ENCODE assay signal across 22 cellular contexts in the genomic region with DNA sequence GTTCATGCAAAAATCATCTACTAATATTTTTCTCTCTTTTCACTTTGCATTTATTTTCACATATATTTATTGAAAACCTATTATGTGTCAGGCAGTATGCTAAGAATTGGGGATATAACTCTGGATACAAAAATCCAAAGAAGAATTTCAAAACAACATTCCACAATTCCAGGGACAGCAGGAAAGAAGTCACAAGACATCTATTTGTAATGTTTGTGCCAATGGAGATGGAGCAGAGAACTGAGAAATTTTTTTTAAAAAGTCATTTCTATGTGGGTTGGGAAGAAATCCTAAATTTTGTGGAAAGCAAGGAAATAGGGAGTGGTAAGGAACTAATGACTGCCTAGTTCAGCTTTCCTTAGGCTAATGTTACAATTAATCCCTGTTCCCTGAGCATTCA.
A peak's percentile ranks its signal among the peaks of the same experiment; 100 is the strongest.
DNase-seq lines count a peak whose midpoint lies in the region; ATAC-seq and TF ChIP-seq lines count a peak whose summit lies in the region.
"Had no signal": no experiment of that assay in that cellular context is flagged by ENCODE, and none has a peak within 500 bp of the region (broad histone marks: within the 10 kb centered on the region; RNA-seq: fewer than 3 reads in every experiment).

No MANE protein-coding gene starts in this region.

- H3K27ac Mint-ChIP-seq in nephron progenitor cell, result peak overlapping the region; percentile 74
- no peak overlapping the region for H3K27ac Mint-ChIP-seq in activated naive CD4-positive, alpha-beta T cell treated with anti-CD3 and anti-CD28 coated beads, Interleukin-2, amount 50 U/mL, for 72 hours
- H3K27ac Mint-ChIP-seq: CD4-positive, alpha-beta T cell; HFFc6 had no signal

- H3K27me3 Mint-ChIP-seq in nephron progenitor cell (ENCODE audit: low read depth, poor library complexity), result peaks cover 4% of the 10 kb centered on the region
- H3K27me3 Mint-ChIP-seq: CD4-positive, alpha-beta T cell; IgD-negative memory B cell had no signal

- no peak for TF ChIP-seq CTCF in nephron progenitor cell (IDR thresholded peaks at IDR 0.05)

- no peaks in the 10 kb centered on the region for H3K36me3 Mint-ChIP-seq in nephron progenitor cell (ENCODE audit: low read depth)
- no peaks in the 10 kb centered on the region for H3K36me3 Mint-ChIP-seq in activated naive CD4-positive, alpha-beta T cell treated with anti-CD3 and anti-CD28 coated beads, Interleukin-2, amount 50 U/mL, for 72 hours
- H3K36me3 Mint-ChIP-seq: IgD-negative memory B cell had no signal

- H3K4me1 Mint-ChIP-seq in nephron progenitor cell, result peaks cover 3% of the 10 kb centered on the region

- H3K9me3 Mint-ChIP-seq in nephron progenitor cell, result no peaks in the 10 kb centered on the region
- H3K9me3 Mint-ChIP-seq in activated naive CD4-positive, alpha-beta T cell treated with anti-CD3 and anti-CD28 coated beads, Interleukin-2, amount 50 U/mL, for 72 hours, result peaks cover 0 to 4% of the 10 kb centered on the region in 2 donors
- H3K9me3 Mint-ChIP-seq: CD4-positive, alpha-beta T cell; HFFc6 had no signal

- no peak for ATAC-seq in stimulated activated naive CD8-positive, alpha-beta T cell treated with anti-CD3 and anti-CD28 coated beads, Interleukin-15, Interleukin-2, amounts not matched to agents 100 U/mL and 50 U/mL, for 24 hours
- no peak for ATAC-seq in activated naive CD4-positive, alpha-beta T cell treated with anti-CD3 and anti-CD28 coated beads, Interleukin-2, amount 50 U/mL, for 72 hours
- ATAC-seq: GM12878 had no signal

- no peak overlapping the region for H3K4me3 Mint-ChIP-seq in nephron progenitor cell
- H3K4me3 Mint-ChIP-seq: CD4-positive, alpha-beta T cell; HFFc6 had no signal

- peak; percentile 43 for DNase-seq in GM03348 (ENCODE audit: low spot score)
- DNase-seq in dedifferentiated amniotic fluid mesenchymal stem cell (ENCODE audit: extremely low spot score), result peak; percentile 23
- no peak for DNase-seq in nephron progenitor cell
- DNase-seq in stimulated activated naive CD8-positive, alpha-beta T cell treated with anti-CD3 and anti-CD28 coated beads, Interleukin-15, Interleukin-2, amounts not matched to agents 100 U/mL and 50 U/mL, for 24 hours, result no peak
- DNase-seq in MV-4-11 (lab: John Stamatoyannopoulos, UW), result no peak
- DNase-seq in activated naive CD4-positive, alpha-beta T cell treated with anti-CD3 and anti-CD28 coated beads, Interleukin-2, amount 50 U/mL, for 72 hours (ENCODE audit: low spot score in 2 of 2), result no peak
- no peak for DNase-seq in DMS114 treated with DMSO at 0.1 percent for 48 hours (lab: John Stamatoyannopoulos, UW; ENCODE audit: unreplicated experiment)
- DNase-seq: CD4-positive, alpha-beta T cell; DMS53; GOT3; HFFc6; MM.1S; NCI-H1048; NCI-H1417; NCI-H1694; NCI-H2029 treated with DMSO at 0.1 percent for 48 hours; NCI-H446 treated with DMSO at 0.1 percent for 48 hours; NCI-H526; Right ventricle myocardium superior; RPMI8226 had no signal

Comparison
In these comparisons a context has a peak if more than half of its experiments do, and no peak if none do; other contexts are left out.
1. DNase-seq: peak in GM03348 (single experiment) and dedifferentiated amniotic fluid mesenchymal stem cell (single experiment); none in nephron progenitor cell (single experiment), stimulated activated naive CD8-positive, alpha-beta T cell treated with anti-CD3 and anti-CD28 coated beads, Interleukin-15, Interleukin-2, amounts not matched to agents 100 U/mL and 50 U/mL, for 24 hours (single experiment), MV-4-11 (single experiment), activated naive CD4-positive, alpha-beta T cell treated with anti-CD3 and anti-CD28 coated beads, Interleukin-2, amount 50 U/mL, for 72 hours (0 of 2) and DMS114 treated with DMSO at 0.1 percent for 48 hours (single experiment).